19 cellular contexts compared by ENCODE assay signal in the genomic region with DNA sequence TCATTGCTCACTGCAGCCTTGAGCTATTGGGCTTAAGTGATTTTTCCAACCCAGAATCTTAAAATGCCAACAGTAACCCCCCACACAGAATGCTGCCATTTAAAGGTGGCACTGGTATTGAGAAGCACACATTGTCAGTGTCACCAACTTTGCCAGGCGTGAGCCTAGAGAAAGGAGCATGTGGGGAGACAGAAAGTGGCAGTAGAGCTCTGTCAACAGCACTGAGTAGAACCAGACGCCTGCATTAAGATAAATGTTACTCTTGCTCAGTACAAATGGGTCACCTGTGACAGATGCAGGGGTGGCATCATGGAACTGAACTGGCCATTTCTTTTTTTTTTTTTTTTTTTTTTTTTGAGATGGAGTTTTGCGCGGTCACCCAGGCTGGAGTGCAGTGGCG.
DNase-seq lines count a peak whose midpoint lies in the region; ATAC-seq and TF ChIP-seq lines count a peak whose summit lies in the region.
"Had no signal": no experiment of that assay in that cellular context is flagged by ENCODE, and none has a peak within 500 bp of the region (broad histone marks: within the 10 kb centered on the region; RNA-seq: fewer than 3 reads in every experiment).

No MANE protein-coding gene starts in this region.

- H3K4me1 ChIP-seq in left ventricle myocardium inferior (no peaks in the 10 kb centered on the region), DOHH2 (ENCODE audit: control insufficient read depth, low read length) (peaks cover 18% of the 10 kb centered on the region), OCI-LY3 (ENCODE audit: low read length) (peaks cover 9% of the 10 kb centered on the region)
- H3K4me1 ChIP-seq: A549; BLaER1 treated with 17β-estradiol and CSF1 and Interleukin-3, amounts not matched to agents 10 nM and 100 nM; Caco-2 had no signal

- peak; percentile 68 for ATAC-seq in Right ventricle myocardium inferior
- ATAC-seq: A549; CD8-positive, alpha-beta T cell had no signal

- H3K79me2 ChIP-seq in DOHH2 (ENCODE audit: control insufficient read depth, low read length) (peaks cover 7% of the 10 kb centered on the region), OCI-LY3 (ENCODE audit: low read length) (no peaks in the 10 kb centered on the region)

- H3K4me2 ChIP-seq in DOHH2 (ENCODE audit: low read length): peak overlapping the region; percentile 33
- 0 out of 2 replicates have a peak overlapping the region, but pooled peaks have one; percentile 11 for H3K4me2 ChIP-seq in OCI-LY3 (ENCODE audit: low read length)
- H3K4me2 ChIP-seq: A549; BLaER1 treated with 17β-estradiol and CSF1 and Interleukin-3, amounts not matched to agents 10 nM and 100 nM had no signal

- H2AFZ ChIP-seq in OCI-LY3 (ENCODE audit: low read depth, low read length): no peak overlapping the region

- H3K9me3 ChIP-seq in left ventricle myocardium inferior (replicated peaks) (no peaks in the 10 kb centered on the region), DOHH2 (ENCODE audit: control insufficient read depth, insufficient read depth, low read length) (no peaks in the 10 kb centered on the region), OCI-LY3 (ENCODE audit: insufficient read depth, low read length) (no peaks in the 10 kb centered on the region)
- H3K9me3 ChIP-seq: A549; BLaER1 treated with 17β-estradiol and CSF1 and Interleukin-3, amounts not matched to agents 10 nM and 100 nM; Caco-2 had no signal

- H3F3A ChIP-seq in DOHH2 (ENCODE audit: control insufficient read depth, insufficient read depth): no peaks in the 10 kb centered on the region

- no peaks in the 10 kb centered on the region for H3K9me2 ChIP-seq in DOHH2 (replicated peaks; ENCODE audit: control insufficient read depth, low read length)

- no peaks in the 10 kb centered on the region for H3K36me3 ChIP-seq in left ventricle myocardium inferior
- H3K36me3 ChIP-seq in DOHH2 (ENCODE audit: control insufficient read depth, low read length): no peaks in the 10 kb centered on the region
- H3K36me3 ChIP-seq in OCI-LY3 (replicated peaks; ENCODE audit: low read depth, low read length): no peaks in the 10 kb centered on the region
- H3K36me3 ChIP-seq: BLaER1 treated with 17β-estradiol and CSF1 and Interleukin-3, amounts not matched to agents 10 nM and 100 nM had no signal

- no peak overlapping the region for H3K4me3 ChIP-seq in left ventricle myocardium inferior
- H3K4me3 ChIP-seq in DOHH2 (ENCODE audit: low read length): no peak overlapping the region
- no peak overlapping the region for H3K4me3 ChIP-seq in OCI-LY3 (ENCODE audit: low read length)
- H3K4me3 ChIP-seq: A549; BLaER1 treated with 17β-estradiol and CSF1 and Interleukin-3, amounts not matched to agents 10 nM and 100 nM had no signal

- H3K27ac ChIP-seq in left ventricle myocardium inferior (replicated peaks) (no peak overlapping the region), DOHH2 (ENCODE audit: low read depth, low read length) (peak overlapping the region; percentile 12; the same call in 1 of the 2 replicates), OCI-LY3 (ENCODE audit: low read length) (no peak overlapping the region; the same call in 1 of the 2 replicates)
- H3K27ac ChIP-seq: 22Rv1; A549; BLaER1 treated with 17β-estradiol and CSF1 and Interleukin-3, amounts not matched to agents 10 nM and 100 nM; C4-2B had no signal

- TF ChIP-seq CTCF in left ventricle myocardium inferior (IDR thresholded peaks at IDR 0.05; ENCODE audit: borderline replicate concordance) (no peak), DOHH2 (IDR thresholded peaks at IDR 0.05; ENCODE audit: low read depth, low read length, poor library complexity, severe bottlenecking) (no peak), OCI-LY3 (IDR thresholded peaks at IDR 0.05; ENCODE audit: low read depth, low read length) (no peak)

- no peak for DNase-seq in Right ventricle myocardium inferior (ENCODE audit: missing footprints)
- no peak for DNase-seq in left ventricle myocardium inferior
- DNase-seq in ureter (ENCODE audit: low spot score): no peak
- no peak for DNase-seq in NCI-H146 (lab: John Stamatoyannopoulos, UW)
- DNase-seq: AML-193; Caco-2; Calu3; CD4-positive, alpha-beta T cell; CD8-positive, alpha-beta T cell; DMS53; DMS79; DND-41; GF-D8 had no signal

- H4K20me1 ChIP-seq in DOHH2 (ENCODE audit: control insufficient read depth, insufficient read depth, low read depth, low read length) (no peaks in the 10 kb centered on the region), OCI-LY3 (ENCODE audit: insufficient read depth, low read length) (no peaks in the 10 kb centered on the region)
- H4K20me1 ChIP-seq: BLaER1 treated with 17β-estradiol and CSF1 and Interleukin-3, amounts not matched to agents 10 nM and 100 nM had no signal

- H3K9ac ChIP-seq in OCI-LY3 (ENCODE audit: low read length): no peak overlapping the region
- H3K9ac ChIP-seq: BLaER1 treated with 17β-estradiol and CSF1 and Interleukin-3, amounts not matched to agents 10 nM and 100 nM had no signal

- H3K27me3 ChIP-seq in left ventricle myocardium inferior (ENCODE audit: low read depth) (no peaks in the 10 kb centered on the region), DOHH2 (ENCODE audit: control insufficient read depth, low read length) (no peaks in the 10 kb centered on the region), OCI-LY3 (ENCODE audit: low read depth, low read length) (no peaks in the 10 kb centered on the region)
- H3K27me3 ChIP-seq: BLaER1 treated with 17β-estradiol and CSF1 and Interleukin-3, amounts not matched to agents 10 nM and 100 nM had no signal

- intact Hi-C loops in Right ventricle myocardium inferior (cut with DNase I) (no loop called here), left ventricle myocardium inferior (cut with micrococcal nuclease) (no loop called here)
